ENCODE assay signal across 1 cellular context in the genomic region with DNA sequence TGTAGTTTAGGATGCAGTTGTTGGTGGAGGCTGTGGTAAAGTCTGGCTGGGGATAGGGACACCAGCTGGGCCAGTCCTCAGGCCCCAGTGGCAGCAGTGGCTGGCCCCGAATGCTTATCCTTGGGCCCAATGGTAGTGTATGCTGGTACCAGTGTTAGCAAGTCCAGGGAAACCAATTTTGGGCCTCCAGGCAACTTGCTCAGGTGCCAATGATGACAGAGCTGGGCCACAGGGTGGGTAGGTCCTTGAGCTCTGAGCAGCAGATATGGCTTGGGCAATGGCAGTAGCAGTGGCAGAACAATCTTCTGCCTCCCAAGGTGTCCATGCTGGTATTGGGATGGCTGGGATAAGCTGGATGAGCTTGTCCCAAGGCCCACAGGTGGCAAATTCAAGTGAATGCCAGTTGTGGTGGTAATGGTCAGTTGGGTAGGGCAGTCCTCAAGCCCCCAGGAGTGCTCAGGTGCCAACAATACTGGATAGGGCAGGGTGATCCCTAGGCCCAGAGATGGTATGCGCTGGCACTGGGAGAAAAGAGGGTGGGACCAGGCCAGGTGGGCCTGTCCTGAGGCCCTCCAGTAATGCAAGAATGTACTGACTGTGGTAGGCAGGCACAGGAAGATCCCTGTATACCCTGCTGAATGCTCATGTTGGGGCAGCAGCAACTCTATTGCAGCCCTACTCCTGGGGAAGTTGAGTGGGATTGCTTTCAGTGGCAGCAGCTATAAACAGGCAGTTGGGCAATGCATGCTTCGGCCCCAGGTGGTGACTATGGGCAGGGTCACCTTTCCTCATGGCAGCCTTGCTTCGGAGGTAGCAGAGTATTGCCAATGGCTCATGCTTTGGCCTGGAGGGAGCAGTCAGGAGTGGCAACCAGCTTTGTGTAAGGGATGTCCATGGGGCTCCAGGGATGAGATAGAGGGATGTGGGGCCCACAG.
TF ChIP-seq lines count a peak whose summit lies in the region.

No MANE protein-coding gene starts in this region.

TF ChIP-seq in HepG2, 621 proteins besides CTCF, POLR2A, EP300 and RAD21 (continued from another document and continues in another):
- TF ChIP-seq, protein P1, sequence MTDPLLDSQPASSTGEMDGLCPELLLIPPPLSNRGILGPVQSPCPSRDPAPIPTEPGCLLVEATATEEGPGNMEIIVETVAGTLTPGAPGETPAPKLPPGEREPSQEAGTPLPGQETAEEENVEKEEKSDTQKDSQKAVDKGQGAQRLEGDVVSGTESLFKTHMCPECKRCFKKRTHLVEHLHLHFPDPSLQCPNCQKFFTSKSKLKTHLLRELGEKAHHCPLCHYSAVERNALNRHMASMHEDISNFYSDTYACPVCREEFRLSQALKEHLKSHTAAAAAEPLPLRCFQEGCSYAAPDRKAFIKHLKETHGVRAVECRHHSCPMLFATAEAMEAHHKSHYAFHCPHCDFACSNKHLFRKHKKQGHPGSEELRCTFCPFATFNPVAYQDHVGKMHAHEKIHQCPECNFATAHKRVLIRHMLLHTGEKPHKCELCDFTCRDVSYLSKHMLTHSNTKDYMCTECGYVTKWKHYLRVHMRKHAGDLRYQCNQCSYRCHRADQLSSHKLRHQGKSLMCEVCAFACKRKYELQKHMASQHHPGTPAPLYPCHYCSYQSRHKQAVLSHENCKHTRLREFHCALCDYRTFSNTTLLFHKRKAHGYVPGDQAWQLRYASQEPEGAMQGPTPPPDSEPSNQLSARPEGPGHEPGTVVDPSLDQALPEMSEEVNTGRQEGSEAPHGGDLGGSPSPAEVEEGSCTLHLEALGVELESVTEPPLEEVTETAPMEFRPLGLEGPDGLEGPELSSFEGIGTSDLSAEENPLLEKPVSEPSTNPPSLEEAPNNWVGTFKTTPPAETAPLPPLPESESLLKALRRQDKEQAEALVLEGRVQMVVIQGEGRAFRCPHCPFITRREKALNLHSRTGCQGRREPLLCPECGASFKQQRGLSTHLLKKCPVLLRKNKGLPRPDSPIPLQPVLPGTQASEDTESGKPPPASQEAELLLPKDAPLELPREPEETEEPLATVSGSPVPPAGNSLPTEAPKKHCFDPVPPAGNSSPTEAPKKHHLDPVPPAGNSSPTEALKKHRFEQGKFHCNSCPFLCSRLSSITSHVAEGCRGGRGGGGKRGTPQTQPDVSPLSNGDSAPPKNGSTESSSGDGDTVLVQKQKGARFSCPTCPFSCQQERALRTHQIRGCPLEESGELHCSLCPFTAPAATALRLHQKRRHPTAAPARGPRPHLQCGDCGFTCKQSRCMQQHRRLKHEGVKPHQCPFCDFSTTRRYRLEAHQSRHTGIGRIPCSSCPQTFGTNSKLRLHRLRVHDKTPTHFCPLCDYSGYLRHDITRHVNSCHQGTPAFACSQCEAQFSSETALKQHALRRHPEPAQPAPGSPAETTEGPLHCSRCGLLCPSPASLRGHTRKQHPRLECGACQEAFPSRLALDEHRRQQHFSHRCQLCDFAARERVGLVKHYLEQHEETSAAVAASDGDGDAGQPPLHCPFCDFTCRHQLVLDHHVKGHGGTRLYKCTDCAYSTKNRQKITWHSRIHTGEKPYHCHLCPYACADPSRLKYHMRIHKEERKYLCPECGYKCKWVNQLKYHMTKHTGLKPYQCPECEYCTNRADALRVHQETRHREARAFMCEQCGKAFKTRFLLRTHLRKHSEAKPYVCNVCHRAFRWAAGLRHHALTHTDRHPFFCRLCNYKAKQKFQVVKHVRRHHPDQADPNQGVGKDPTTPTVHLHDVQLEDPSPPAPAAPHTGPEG (CRISPR knock-in tag; IDR thresholded peaks at IDR 0.05): no peak
- 0 out of 2 replicates have a peak, but pooled peaks have one; percentile 21 for TF ChIP-seq REPIN1 (CRISPR knock-in tag; IDR thresholded peaks at IDR 0.05; ENCODE audit: borderline replicate concordance, low read depth)
- TF ChIP-seq, protein P2, sequence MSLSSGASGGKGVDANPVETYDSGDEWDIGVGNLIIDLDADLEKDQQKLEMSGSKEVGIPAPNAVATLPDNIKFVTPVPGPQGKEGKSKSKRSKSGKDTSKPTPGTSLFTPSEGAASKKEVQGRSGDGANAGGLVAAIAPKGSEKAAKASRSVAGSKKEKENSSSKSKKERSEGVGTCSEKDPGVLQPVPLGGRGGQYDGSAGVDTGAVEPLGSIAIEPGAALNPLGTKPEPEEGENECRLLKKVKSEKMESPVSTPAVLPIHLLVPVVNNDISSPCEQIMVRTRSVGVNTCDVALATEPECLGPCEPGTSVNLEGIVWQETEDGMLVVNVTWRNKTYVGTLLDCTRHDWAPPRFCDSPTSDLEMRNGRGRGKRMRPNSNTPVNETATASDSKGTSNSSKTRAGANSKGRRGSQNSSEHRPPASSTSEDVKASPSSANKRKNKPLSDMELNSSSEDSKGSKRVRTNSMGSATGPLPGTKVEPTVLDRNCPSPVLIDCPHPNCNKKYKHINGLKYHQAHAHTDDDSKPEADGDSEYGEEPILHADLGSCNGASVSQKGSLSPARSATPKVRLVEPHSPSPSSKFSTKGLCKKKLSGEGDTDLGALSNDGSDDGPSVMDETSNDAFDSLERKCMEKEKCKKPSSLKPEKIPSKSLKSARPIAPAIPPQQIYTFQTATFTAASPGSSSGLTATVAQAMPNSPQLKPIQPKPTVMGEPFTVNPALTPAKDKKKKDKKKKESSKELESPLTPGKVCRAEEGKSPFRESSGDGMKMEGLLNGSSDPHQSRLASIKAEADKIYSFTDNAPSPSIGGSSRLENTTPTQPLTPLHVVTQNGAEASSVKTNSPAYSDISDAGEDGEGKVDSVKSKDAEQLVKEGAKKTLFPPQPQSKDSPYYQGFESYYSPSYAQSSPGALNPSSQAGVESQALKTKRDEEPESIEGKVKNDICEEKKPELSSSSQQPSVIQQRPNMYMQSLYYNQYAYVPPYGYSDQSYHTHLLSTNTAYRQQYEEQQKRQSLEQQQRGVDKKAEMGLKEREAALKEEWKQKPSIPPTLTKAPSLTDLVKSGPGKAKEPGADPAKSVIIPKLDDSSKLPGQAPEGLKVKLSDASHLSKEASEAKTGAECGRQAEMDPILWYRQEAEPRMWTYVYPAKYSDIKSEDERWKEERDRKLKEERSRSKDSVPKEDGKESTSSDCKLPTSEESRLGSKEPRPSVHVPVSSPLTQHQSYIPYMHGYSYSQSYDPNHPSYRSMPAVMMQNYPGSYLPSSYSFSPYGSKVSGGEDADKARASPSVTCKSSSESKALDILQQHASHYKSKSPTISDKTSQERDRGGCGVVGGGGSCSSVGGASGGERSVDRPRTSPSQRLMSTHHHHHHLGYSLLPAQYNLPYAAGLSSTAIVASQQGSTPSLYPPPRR (CRISPR knock-in tag; IDR thresholded peaks at IDR 0.05; ENCODE audit: borderline replicate concordance): no peak
- 0 out of 2 replicates have a peak, but pooled peaks have one; percentile 27 for TF ChIP-seq ZNF598 (CRISPR knock-in tag; IDR thresholded peaks at IDR 0.05; ENCODE audit: borderline replicate concordance)
- TF ChIP-seq ZNF878 (CRISPR knock-in tag; IDR thresholded peaks at IDR 0.05): peak; percentile 14; the same call in 1 of the 2 replicates
- TF ChIP-seq ZNF564 (CRISPR knock-in tag; IDR thresholded peaks at IDR 0.05): peak; percentile 41; the same call in 1 of the 2 replicates
- TF ChIP-seq ZNF737 (CRISPR knock-in tag; IDR thresholded peaks at IDR 0.05; ENCODE audit: borderline replicate concordance): no peak
- TF ChIP-seq ZFP41 (CRISPR knock-in tag; IDR thresholded peaks at IDR 0.05; ENCODE audit: borderline replicate concordance): no peak
- no peak for TF ChIP-seq TCF7L2 (IDR thresholded peaks at IDR 0.05; ENCODE audit: low read depth, low read length)
- TF ChIP-seq, protein P3, sequence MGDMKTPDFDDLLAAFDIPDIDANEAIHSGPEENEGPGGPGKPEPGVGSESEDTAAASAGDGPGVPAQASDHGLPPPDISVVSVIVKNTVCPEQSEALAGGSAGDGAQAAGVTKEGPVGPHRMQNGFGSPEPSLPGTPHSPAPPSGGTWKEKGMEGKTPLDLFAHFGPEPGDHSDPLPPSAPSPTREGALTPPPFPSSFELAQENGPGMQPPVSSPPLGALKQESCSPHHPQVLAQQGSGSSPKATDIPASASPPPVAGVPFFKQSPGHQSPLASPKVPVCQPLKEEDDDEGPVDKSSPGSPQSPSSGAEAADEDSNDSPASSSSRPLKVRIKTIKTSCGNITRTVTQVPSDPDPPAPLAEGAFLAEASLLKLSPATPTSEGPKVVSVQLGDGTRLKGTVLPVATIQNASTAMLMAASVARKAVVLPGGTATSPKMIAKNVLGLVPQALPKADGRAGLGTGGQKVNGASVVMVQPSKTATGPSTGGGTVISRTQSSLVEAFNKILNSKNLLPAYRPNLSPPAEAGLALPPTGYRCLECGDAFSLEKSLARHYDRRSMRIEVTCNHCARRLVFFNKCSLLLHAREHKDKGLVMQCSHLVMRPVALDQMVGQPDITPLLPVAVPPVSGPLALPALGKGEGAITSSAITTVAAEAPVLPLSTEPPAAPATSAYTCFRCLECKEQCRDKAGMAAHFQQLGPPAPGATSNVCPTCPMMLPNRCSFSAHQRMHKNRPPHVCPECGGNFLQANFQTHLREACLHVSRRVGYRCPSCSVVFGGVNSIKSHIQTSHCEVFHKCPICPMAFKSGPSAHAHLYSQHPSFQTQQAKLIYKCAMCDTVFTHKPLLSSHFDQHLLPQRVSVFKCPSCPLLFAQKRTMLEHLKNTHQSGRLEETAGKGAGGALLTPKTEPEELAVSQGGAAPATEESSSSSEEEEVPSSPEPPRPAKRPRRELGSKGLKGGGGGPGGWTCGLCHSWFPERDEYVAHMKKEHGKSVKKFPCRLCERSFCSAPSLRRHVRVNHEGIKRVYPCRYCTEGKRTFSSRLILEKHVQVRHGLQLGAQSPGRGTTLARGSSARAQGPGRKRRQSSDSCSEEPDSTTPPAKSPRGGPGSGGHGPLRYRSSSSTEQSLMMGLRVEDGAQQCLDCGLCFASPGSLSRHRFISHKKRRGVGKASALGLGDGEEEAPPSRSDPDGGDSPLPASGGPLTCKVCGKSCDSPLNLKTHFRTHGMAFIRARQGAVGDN (CRISPR knock-in tag; IDR thresholded peaks at IDR 0.05): peak; percentile 50
- TF ChIP-seq, protein P4, sequence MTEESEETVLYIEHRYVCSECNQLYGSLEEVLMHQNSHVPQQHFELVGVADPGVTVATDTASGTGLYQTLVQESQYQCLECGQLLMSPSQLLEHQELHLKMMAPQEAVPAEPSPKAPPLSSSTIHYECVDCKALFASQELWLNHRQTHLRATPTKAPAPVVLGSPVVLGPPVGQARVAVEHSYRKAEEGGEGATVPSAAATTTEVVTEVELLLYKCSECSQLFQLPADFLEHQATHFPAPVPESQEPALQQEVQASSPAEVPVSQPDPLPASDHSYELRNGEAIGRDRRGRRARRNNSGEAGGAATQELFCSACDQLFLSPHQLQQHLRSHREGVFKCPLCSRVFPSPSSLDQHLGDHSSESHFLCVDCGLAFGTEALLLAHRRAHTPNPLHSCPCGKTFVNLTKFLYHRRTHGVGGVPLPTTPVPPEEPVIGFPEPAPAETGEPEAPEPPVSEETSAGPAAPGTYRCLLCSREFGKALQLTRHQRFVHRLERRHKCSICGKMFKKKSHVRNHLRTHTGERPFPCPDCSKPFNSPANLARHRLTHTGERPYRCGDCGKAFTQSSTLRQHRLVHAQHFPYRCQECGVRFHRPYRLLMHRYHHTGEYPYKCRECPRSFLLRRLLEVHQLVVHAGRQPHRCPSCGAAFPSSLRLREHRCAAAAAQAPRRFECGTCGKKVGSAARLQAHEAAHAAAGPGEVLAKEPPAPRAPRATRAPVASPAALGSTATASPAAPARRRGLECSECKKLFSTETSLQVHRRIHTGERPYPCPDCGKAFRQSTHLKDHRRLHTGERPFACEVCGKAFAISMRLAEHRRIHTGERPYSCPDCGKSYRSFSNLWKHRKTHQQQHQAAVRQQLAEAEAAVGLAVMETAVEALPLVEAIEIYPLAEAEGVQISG (CRISPR knock-in tag; IDR thresholded peaks at IDR 0.05): peak; percentile 18; the same call in 1 of the 2 replicates
- TF ChIP-seq, protein P5, sequence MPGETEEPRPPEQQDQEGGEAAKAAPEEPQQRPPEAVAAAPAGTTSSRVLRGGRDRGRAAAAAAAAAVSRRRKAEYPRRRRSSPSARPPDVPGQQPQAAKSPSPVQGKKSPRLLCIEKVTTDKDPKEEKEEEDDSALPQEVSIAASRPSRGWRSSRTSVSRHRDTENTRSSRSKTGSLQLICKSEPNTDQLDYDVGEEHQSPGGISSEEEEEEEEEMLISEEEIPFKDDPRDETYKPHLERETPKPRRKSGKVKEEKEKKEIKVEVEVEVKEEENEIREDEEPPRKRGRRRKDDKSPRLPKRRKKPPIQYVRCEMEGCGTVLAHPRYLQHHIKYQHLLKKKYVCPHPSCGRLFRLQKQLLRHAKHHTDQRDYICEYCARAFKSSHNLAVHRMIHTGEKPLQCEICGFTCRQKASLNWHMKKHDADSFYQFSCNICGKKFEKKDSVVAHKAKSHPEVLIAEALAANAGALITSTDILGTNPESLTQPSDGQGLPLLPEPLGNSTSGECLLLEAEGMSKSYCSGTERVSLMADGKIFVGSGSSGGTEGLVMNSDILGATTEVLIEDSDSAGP (CRISPR knock-in tag; IDR thresholded peaks at IDR 0.05; ENCODE audit: borderline replicate concordance): peak; percentile 59; the same call in 1 of the 2 replicates
- TF ChIP-seq, protein P6, sequence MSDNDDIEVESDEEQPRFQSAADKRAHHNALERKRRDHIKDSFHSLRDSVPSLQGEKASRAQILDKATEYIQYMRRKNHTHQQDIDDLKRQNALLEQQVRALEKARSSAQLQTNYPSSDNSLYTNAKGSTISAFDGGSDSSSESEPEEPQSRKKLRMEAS (IDR thresholded peaks at IDR 0.05): peak; percentile 50
- TF ChIP-seq MBD4 (IDR thresholded peaks at IDR 0.05; ENCODE audit: borderline replicate concordance, low read length): no peak
- TF ChIP-seq TP53 (CRISPR knock-in tag; conservative IDR thresholded peaks at IDR 0.05): 0 out of 2 replicates have a peak, but pooled peaks have one; percentile 10
- TF ChIP-seq THYN1 (CRISPR knock-in tag; IDR thresholded peaks at IDR 0.05; ENCODE audit: borderline replicate concordance, low read depth): no peak
- no peak for TF ChIP-seq ZNF143 (CRISPR knock-in tag; IDR thresholded peaks at IDR 0.05)
- peak; percentile 39; the same call in 1 of the 2 replicates for TF ChIP-seq NR2F2 (IDR thresholded peaks at IDR 0.05; ENCODE audit: borderline replicate concordance, low read depth)
- TF ChIP-seq, protein P7, sequence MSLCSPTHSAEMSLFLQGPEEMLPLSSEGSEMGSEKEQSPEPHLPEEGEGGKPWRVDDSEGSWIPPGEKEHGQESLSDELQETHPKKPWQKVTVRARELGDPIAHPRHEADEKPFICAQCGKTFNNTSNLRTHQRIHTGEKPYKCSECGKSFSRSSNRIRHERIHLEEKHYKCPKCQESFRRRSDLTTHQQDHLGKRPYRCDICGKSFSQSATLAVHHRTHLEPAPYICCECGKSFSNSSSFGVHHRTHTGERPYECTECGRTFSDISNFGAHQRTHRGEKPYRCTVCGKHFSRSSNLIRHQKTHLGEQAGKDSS (CRISPR knock-in tag; IDR thresholded peaks at IDR 0.05; ENCODE audit: borderline replicate concordance, low read depth): no peak; the same call in 1 of the 2 replicates
- peak; percentile 69 for TF ChIP-seq AGO2 (optimal IDR thresholded peaks at IDR 0.05; ENCODE audit: low read depth, low read length)
- TF ChIP-seq EEA1 (CRISPR knock-in tag; IDR thresholded peaks at IDR 0.05; ENCODE audit: borderline replicate concordance): 0 out of 2 replicates have a peak, but pooled peaks have one; percentile 45
- TF ChIP-seq ONECUT2 (CRISPR knock-in tag; IDR thresholded peaks at IDR 0.05): no peak
- TF ChIP-seq POLR2AphosphoS2 (IDR thresholded peaks at IDR 0.05; ENCODE audit: low read depth, low read length): peak; percentile 21; the same call in 1 of the 2 replicates
- TF ChIP-seq, protein P8, sequence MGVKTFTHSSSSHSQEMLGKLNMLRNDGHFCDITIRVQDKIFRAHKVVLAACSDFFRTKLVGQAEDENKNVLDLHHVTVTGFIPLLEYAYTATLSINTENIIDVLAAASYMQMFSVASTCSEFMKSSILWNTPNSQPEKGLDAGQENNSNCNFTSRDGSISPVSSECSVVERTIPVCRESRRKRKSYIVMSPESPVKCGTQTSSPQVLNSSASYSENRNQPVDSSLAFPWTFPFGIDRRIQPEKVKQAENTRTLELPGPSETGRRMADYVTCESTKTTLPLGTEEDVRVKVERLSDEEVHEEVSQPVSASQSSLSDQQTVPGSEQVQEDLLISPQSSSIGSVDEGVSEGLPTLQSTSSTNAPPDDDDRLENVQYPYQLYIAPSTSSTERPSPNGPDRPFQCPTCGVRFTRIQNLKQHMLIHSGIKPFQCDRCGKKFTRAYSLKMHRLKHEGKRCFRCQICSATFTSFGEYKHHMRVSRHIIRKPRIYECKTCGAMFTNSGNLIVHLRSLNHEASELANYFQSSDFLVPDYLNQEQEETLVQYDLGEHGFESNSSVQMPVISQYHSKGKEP (CRISPR knock-in tag; IDR thresholded peaks at IDR 0.05): no peak
